ENCODE assay signal across 15 cellular contexts in genomic region chr9:3578786-3579185, GRCh38. TPM values are rescaled to one million over a fixed set of nuclear protein-coding genes. Genes with fewer than 3 reads are reported as not detected.
DNase-seq lines count a peak whose midpoint lies in the region; ATAC-seq, FAIRE-seq and TF ChIP-seq lines count a peak whose summit lies in the region.
"Had no signal": no experiment of that assay in that cellular context is flagged by ENCODE, and none has a peak within 500 bp of the region (broad histone marks: within the 10 kb centered on the region; RNA-seq: fewer than 3 reads in every experiment).

No MANE protein-coding gene starts in this region.

- H2BK15ac ChIP-seq in IMR-90 (ENCODE audit: low read depth, low read length), result no peak overlapping the region

- TF ChIP-seq RAD21 in IMR-90 (IDR thresholded peaks at IDR 0.05; ENCODE audit: low read length), result no peak

- H4K8ac ChIP-seq in IMR-90 (ENCODE audit: low read depth in 2 of 2, low read length in 2 of 2), result no peak overlapping the region

- peaks cover 7% of the 10 kb centered on the region for H3K4me1 Mint-ChIP-seq in activated CD8-positive, alpha-beta T cell treated with anti-CD3 and anti-CD28 coated beads for 36 hours (ENCODE audit: low read depth)
- no peaks in the 10 kb centered on the region for H3K4me1 Mint-ChIP-seq in activated CD8-positive, alpha-beta T cell treated with anti-CD3 and anti-CD28 coated beads, Interleukin-2, amount 10 ng/mL, durations not matched to agents 7 days and 5 days (ENCODE audit: low read depth)
- H3K4me1 Mint-ChIP-seq: H9 had no signal

- no peak overlapping the region for H3K18ac ChIP-seq in IMR-90 (ENCODE audit: low read depth, low read length)

- H3K56ac ChIP-seq in IMR-90 (ENCODE audit: extremely low read depth, insufficient read depth, low read length), result no peak overlapping the region

- dilution Hi-C loops in IMR-90 (cut with HindIII; ENCODE audit: low sequenced_read_pairs, unreplicated experiment), result no loop called here

- H3K36me3 Mint-ChIP-seq in activated CD8-positive, alpha-beta T cell treated with anti-CD3 and anti-CD28 coated beads for 36 hours (ENCODE audit: low read depth), result peaks cover 23% of the 10 kb centered on the region
- peaks cover 25% of the 10 kb centered on the region for H3K36me3 Mint-ChIP-seq in activated CD8-positive, alpha-beta T cell treated with anti-CD3 and anti-CD28 coated beads, Interleukin-2, amount 10 ng/mL, durations not matched to agents 7 days and 5 days (ENCODE audit: low read depth)

- no peaks in the 10 kb centered on the region for H3K4me1 ChIP-seq in IMR-90 (ENCODE audit: control insufficient read depth, insufficient read depth, low read length)
- H3K4me1 ChIP-seq: BLaER1 had no signal

- H3K27me3 Mint-ChIP-seq in activated CD8-positive, alpha-beta T cell treated with anti-CD3 and anti-CD28 coated beads for 36 hours, result no peaks in the 10 kb centered on the region
- H3K27me3 Mint-ChIP-seq in activated CD8-positive, alpha-beta T cell treated with anti-CD3 and anti-CD28 coated beads, Interleukin-2, amount 10 ng/mL, durations not matched to agents 7 days and 5 days (ENCODE audit: low read depth), result no peaks in the 10 kb centered on the region
- H3K27me3 Mint-ChIP-seq: progenitor cell of endocrine pancreas had no signal

- H2AK5ac ChIP-seq in IMR-90 (ENCODE audit: low read depth, low read length), result no peak overlapping the region

- no peak overlapping the region for H3K4me2 ChIP-seq in IMR-90 (ENCODE audit: low read depth, low read length)
- H3K4me2 ChIP-seq: BLaER1 had no signal

- no peak overlapping the region for H2BK20ac ChIP-seq in IMR-90 (ENCODE audit: low read depth, low read length)

- H3K27ac ChIP-seq in IMR-90 (ENCODE audit: insufficient read depth, low read length), result no peak overlapping the region
- H3K27ac ChIP-seq: BLaER1, SK-N-MC had no signal

- H3K4me3 ChIP-seq in IMR-90 (ENCODE audit: insufficient read depth, low read depth, low read length) (no peak overlapping the region), bronchial epithelial cell (ENCODE audit: low read depth, low read length) (no peak overlapping the region)
- H3K4me3 ChIP-seq: BLaER1, SK-N-MC had no signal

- no peaks in the 10 kb centered on the region for H3K9me3 ChIP-seq in IMR-90 (ENCODE audit: control insufficient read depth, insufficient read depth, low read length)

- intact Hi-C loops in activated CD8-positive, alpha-beta T cell treated with anti-CD3 and anti-CD28 coated beads for 36 hours (cut with micrococcal nuclease), result loop anchor here (5.0 kb wide), 1 partner anchor 51 kb away; the partner anchor contains the start of gene RFX3
- intact Hi-C loops in IMR-90 (cut with micrococcal nuclease), result no loop called here

- no peaks in the 10 kb centered on the region for H3K79me1 ChIP-seq in IMR-90 (ENCODE audit: low read depth in 1 of 2, low read length in 2 of 2)

- ATAC-seq in activated CD8-positive, alpha-beta T cell treated with anti-CD3 and anti-CD28 coated beads for 36 hours, result peak; percentile 61
- ATAC-seq in activated CD8-positive, alpha-beta T cell treated with anti-CD3 and anti-CD28 coated beads, Interleukin-2, amount 10 ng/mL, durations not matched to agents 7 days and 5 days, result no peak
- ATAC-seq in IMR-90 (ENCODE audit: low read depth) (peak; percentile 81), HG03432 (IDR thresholded peaks at IDR 0.05; ENCODE audit: unreplicated experiment) (no peak)

- POLR2A ChIA-PET in activated CD8-positive, alpha-beta T cell treated with anti-CD3 and anti-CD28 coated beads for 36 hours (lab: Charles Lee), result no interaction called here
- POLR2A ChIA-PET in activated CD8-positive, alpha-beta T cell treated with anti-CD3 and anti-CD28 coated beads, Interleukin-2, amount 10 ng/mL, durations not matched to agents 7 days and 5 days (lab: Charles Lee), result no interaction called here
- POLR2A ChIA-PET in IMR-90 (lab: Charles Lee; ENCODE audit: unreplicated experiment), result no interaction called here

- no peaks in the 10 kb centered on the region for H3K9me1 ChIP-seq in IMR-90 (ENCODE audit: insufficient read depth, low read length)

- H4K20me1 ChIP-seq in IMR-90 (ENCODE audit: insufficient read depth, low read length), result no peaks in the 10 kb centered on the region
- H4K20me1 ChIP-seq: BLaER1 had no signal

- no peak overlapping the region for H3K23ac ChIP-seq in IMR-90 (ENCODE audit: low read depth, low read length)

- H2BK5ac ChIP-seq in IMR-90 (ENCODE audit: low read depth, low read length, poor library complexity, severe bottlenecking), result no peak overlapping the region

- H2AK9ac ChIP-seq in IMR-90 (replicated peaks; ENCODE audit: low read depth, low read length, poor library complexity), result no peak overlapping the region

- TF ChIP-seq POLR2A in IMR-90 (IDR thresholded peaks at IDR 0.05; ENCODE audit: low read depth, low read length), result no peak

- peak; percentile 5 for DNase-seq in activated CD8-positive, alpha-beta T cell treated with anti-CD3 and anti-CD28 coated beads for 36 hours
- DNase-seq in activated CD8-positive, alpha-beta T cell treated with anti-CD3 and anti-CD28 coated beads, Interleukin-2, amount 10 ng/mL, durations not matched to agents 7 days and 5 days, result no peak
- DNase-seq in IMR-90 (peak; percentile 72), bronchial epithelial cell (ENCODE audit: low read depth) (peak; percentile 84), putamen (ENCODE audit: low spot score) (peak; percentile 30), D721Med (ENCODE audit: insufficient read length, low spot score) (no peak), UCSD-AML1 (lab: John Stamatoyannopoulos, UW; ENCODE audit: unreplicated experiment) (no peak)
- DNase-seq: glutamatergic neuron, H9, NCI-H510A treated with DMSO at 0.1 percent for 48 hours had no signal

- H3K9me3 Mint-ChIP-seq in activated CD8-positive, alpha-beta T cell treated with anti-CD3 and anti-CD28 coated beads for 36 hours, result peaks cover 40% of the 10 kb centered on the region
- H3K9me3 Mint-ChIP-seq in activated CD8-positive, alpha-beta T cell treated with anti-CD3 and anti-CD28 coated beads, Interleukin-2, amount 10 ng/mL, durations not matched to agents 7 days and 5 days (ENCODE audit: insufficient read depth), result peaks cover 33% of the 10 kb centered on the region

- no peak for TF ChIP-seq CTCF in activated CD8-positive, alpha-beta T cell treated with anti-CD3 and anti-CD28 coated beads for 36 hours (IDR thresholded peaks at IDR 0.05)
- no peak for TF ChIP-seq CTCF in IMR-90 (conservative IDR thresholded peaks at IDR 0.05; ENCODE audit: low read depth, low read length)
- TF ChIP-seq CTCF in bronchial epithelial cell (IDR thresholded peaks at IDR 0.05; ENCODE audit: insufficient read depth, low read length, severe bottlenecking), result no peak
- TF ChIP-seq CTCF in D721Med (IDR thresholded peaks at IDR 0.05; ENCODE audit: insufficient read depth, missing control alignments), result no peak

- in situ Hi-C loops in IMR-90 (cut with MboI; ENCODE audit: low sequenced_read_pairs), result no loop called here

- H3K4ac ChIP-seq in IMR-90 (ENCODE audit: low read depth, low read length), result no peak overlapping the region

- H4K91ac ChIP-seq in IMR-90 (ENCODE audit: insufficient read depth, low read depth, low read length), result no peak overlapping the region

- no peak overlapping the region for H3K9ac ChIP-seq in IMR-90 (ENCODE audit: low read depth, low read length)
- H3K9ac ChIP-seq: BLaER1 had no signal

- WGBS in IMR-90 (ENCODE audit: extremely low coverage in 2 of 2, insufficient read length in 1 of 2), 2 experiments, result no CpG with 5 or more reads among the region's 2 CpGs

- no peak overlapping the region for H4K5ac ChIP-seq in IMR-90 (ENCODE audit: low read depth, low read length)

- H3K27ac Mint-ChIP-seq in activated CD8-positive, alpha-beta T cell treated with anti-CD3 and anti-CD28 coated beads for 36 hours, result peak overlapping the region; percentile 50
- no peak overlapping the region for H3K27ac Mint-ChIP-seq in activated CD8-positive, alpha-beta T cell treated with anti-CD3 and anti-CD28 coated beads, Interleukin-2, amount 10 ng/mL, durations not matched to agents 7 days and 5 days
- H3K27ac Mint-ChIP-seq: H9, progenitor cell of endocrine pancreas had no signal

- FAIRE-seq in bronchial epithelial cell (lab: Jason Lieb, UNC) (no peak), D721Med (lab: Jason Lieb, UNC) (no peak)
- FAIRE-seq: GM19239 had no signal

- H2BK120ac ChIP-seq in IMR-90 (ENCODE audit: low read depth, low read length), result no peak overlapping the region

- no peak overlapping the region for H2AFZ ChIP-seq in IMR-90 (replicated peaks; ENCODE audit: low read length, poor library complexity)

- no TSS peak for BruUV-seq in IMR-90 (replicated peaks; lab: Mats Ljungman, UMichigan)

- H3K27me3 ChIP-seq in IMR-90 (ENCODE audit: control insufficient read depth, insufficient read depth, low read length), result no peaks in the 10 kb centered on the region
- H3K27me3 ChIP-seq in bronchial epithelial cell (ENCODE audit: control insufficient read depth, insufficient read depth, low read length), result no peaks in the 10 kb centered on the region
- H3K27me3 ChIP-seq: BLaER1 had no signal

- H3K4me3 Mint-ChIP-seq in activated CD8-positive, alpha-beta T cell treated with anti-CD3 and anti-CD28 coated beads for 36 hours, result no peak overlapping the region
- H3K4me3 Mint-ChIP-seq in activated CD8-positive, alpha-beta T cell treated with anti-CD3 and anti-CD28 coated beads, Interleukin-2, amount 10 ng/mL, durations not matched to agents 7 days and 5 days, result no peak overlapping the region
- H3K4me3 Mint-ChIP-seq: H9 had no signal

- CTCF ChIA-PET in activated CD8-positive, alpha-beta T cell treated with anti-CD3 and anti-CD28 coated beads for 36 hours (lab: Charles Lee), result no interaction called here
- CTCF ChIA-PET in activated CD8-positive, alpha-beta T cell treated with anti-CD3 and anti-CD28 coated beads, Interleukin-2, amount 10 ng/mL, durations not matched to agents 7 days and 5 days (lab: Charles Lee), result no interaction called here
- CTCF ChIA-PET in IMR-90 (lab: Yijun Ruan, JAX), result interaction anchor here (0.6 kb wide), 1 partner anchor 1817 kb away, joined by 4 read pairs; no protein-coding TSS in a partner anchor

- H3K36me3 ChIP-seq in IMR-90 (ENCODE audit: control insufficient read depth, insufficient read depth, low read length) (no peaks in the 10 kb centered on the region), bronchial epithelial cell (ENCODE audit: control insufficient read depth, insufficient read depth, low read length) (no peaks in the 10 kb centered on the region)
- H3K36me3 ChIP-seq: BLaER1 had no signal

- no peak overlapping the region for H3K14ac ChIP-seq in IMR-90 (replicated peaks; ENCODE audit: low read depth, low read length)

RNA-seq across cellular contexts. Expression of gene RFX3, which starts 53.0 kb away (rescaled TPM):
- total RNA-seq in activated CD8-positive, alpha-beta T cell treated with anti-CD3 and anti-CD28 coated beads for 36 hours, result 10 to 100 TPM; 10.3 to 12.3 TPM
- 1 to 10 TPM; 6.8 to 9.0 TPM for total RNA-seq in activated CD8-positive, alpha-beta T cell treated with anti-CD3 and anti-CD28 coated beads, Interleukin-2, amount 10 ng/mL, durations not matched to agents 7 days and 5 days
- total RNA-seq in IMR-90 (2012; rRNA removed), result 2.5 and 2.7 TPM in 2 replicates
- polyA plus RNA-seq in IMR-90 (2012; rRNA removed), result 0.95 and 1.7 TPM in 2 replicates
- polyA plus RNA-seq in IMR-90 (2012; cell fraction: cytosol; rRNA removed), result 0.31 and 0.43 TPM in 2 replicates
- polyA plus RNA-seq in IMR-90 (2012; cell fraction: nucleus; rRNA removed; ENCODE audit: low replicate concordance), result 2.6 and 5.7 TPM in 2 replicates
- total RNA-seq in bronchial epithelial cell, result 1.4 and 1.6 TPM in 2 replicates

Comparison
In these comparisons a context has a peak if more than half of its experiments do, and no peak if none do; other contexts are left out.
1. ATAC-seq: peak in activated CD8-positive, alpha-beta T cell treated with anti-CD3 and anti-CD28 coated beads for 36 hours (single experiment) and IMR-90 (single experiment); none in activated CD8-positive, alpha-beta T cell treated with anti-CD3 and anti-CD28 coated beads, Interleukin-2, amount 10 ng/mL, durations not matched to agents 7 days and 5 days (single experiment) and HG03432 (single experiment).
2. DNase-seq: peak in activated CD8-positive, alpha-beta T cell treated with anti-CD3 and anti-CD28 coated beads for 36 hours (single experiment), IMR-90 (single experiment), bronchial epithelial cell (single experiment) and putamen (single experiment); none in activated CD8-positive, alpha-beta T cell treated with anti-CD3 and anti-CD28 coated beads, Interleukin-2, amount 10 ng/mL, durations not matched to agents 7 days and 5 days (single experiment), D721Med (single experiment) and UCSD-AML1 (single experiment).